20 cellular contexts compared by ENCODE assay signal in the genomic region with DNA sequence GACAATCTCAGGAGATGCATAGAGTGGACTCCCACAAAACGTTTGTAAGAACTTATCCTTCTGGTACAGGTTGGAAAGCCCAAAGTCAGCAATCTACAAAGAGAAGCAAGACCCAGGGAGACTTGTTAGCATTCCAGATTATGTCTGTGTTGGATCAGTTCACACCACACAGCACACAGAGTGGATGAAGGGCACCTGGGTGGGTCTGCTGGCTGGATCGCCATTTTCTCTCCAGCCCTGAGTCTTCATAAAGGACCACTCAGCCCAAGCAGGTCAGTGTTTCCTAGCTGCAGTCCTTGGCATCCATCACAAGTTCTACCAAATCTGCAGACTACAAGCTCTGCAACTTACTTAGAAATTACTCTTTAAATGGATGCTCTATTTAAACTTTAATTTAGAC.
DNase-seq lines count a peak whose midpoint lies in the region; ATAC-seq, FAIRE-seq and TF ChIP-seq lines count a peak whose summit lies in the region.
"Had no signal": no experiment of that assay in that cellular context is flagged by ENCODE, and none has a peak within 500 bp of the region (broad histone marks: within the 10 kb centered on the region; RNA-seq: fewer than 3 reads in every experiment).

No MANE protein-coding gene starts in this region.

- H2BK20ac ChIP-seq in H1 (ENCODE audit: low read length): no peak overlapping the region

- no peak overlapping the region for H3K4me3 ChIP-seq in H1 (ENCODE audit: extremely low read depth in 1 of 4, insufficient read depth in 2 of 4, low read depth in 3 of 4, low read length in 4 of 4)
- no peak overlapping the region for H3K4me3 ChIP-seq in vagina
- no peak overlapping the region for H3K4me3 ChIP-seq in testis

- H3K27ac Mint-ChIP-seq in nephron: peak overlapping the region; percentile 28 to 79 (median 30)
- H3K27ac Mint-ChIP-seq in stimulated activated naive CD8-positive, alpha-beta T cell treated with anti-CD3 and anti-CD28 coated beads, Interleukin-15, amount 100 ng/mL, for 72 hours: no peak overlapping the region
- H3K27ac Mint-ChIP-seq: B cell had no signal

- H3K4me1 Mint-ChIP-seq in nephron: peaks cover 52% of the 10 kb centered on the region
- no peaks in the 10 kb centered on the region for H3K4me1 Mint-ChIP-seq in stimulated activated naive CD8-positive, alpha-beta T cell treated with anti-CD3 and anti-CD28 coated beads, Interleukin-15, amount 100 ng/mL, for 72 hours
- H3K4me1 Mint-ChIP-seq: B cell had no signal

- H2BK120ac ChIP-seq in H1 (replicated peaks; ENCODE audit: low read depth, low read length): no peak overlapping the region

- H4K8ac ChIP-seq in H1 (ENCODE audit: extremely low read depth, insufficient read depth, low read length): 0 out of 2 replicates have a peak overlapping the region, but pooled peaks have one; percentile 32

- H3K27me3 Mint-ChIP-seq in nephron (ENCODE audit: low read depth): no peaks in the 10 kb centered on the region
- peaks cover 34% of the 10 kb centered on the region for H3K27me3 Mint-ChIP-seq in stimulated activated naive CD8-positive, alpha-beta T cell treated with anti-CD3 and anti-CD28 coated beads, Interleukin-15, amount 100 ng/mL, for 72 hours

- H3K9me3 Mint-ChIP-seq in nephron: no peaks in the 10 kb centered on the region
- H3K9me3 Mint-ChIP-seq in stimulated activated naive CD8-positive, alpha-beta T cell treated with anti-CD3 and anti-CD28 coated beads, Interleukin-15, amount 100 ng/mL, for 72 hours: no peaks in the 10 kb centered on the region

- no peak overlapping the region for H3K23ac ChIP-seq in H1 (ENCODE audit: insufficient read length)

- no peak overlapping the region for H3K4ac ChIP-seq in H1 (replicated peaks; ENCODE audit: insufficient read length, low read depth, low read length)

- H2BK5ac ChIP-seq in H1 (ENCODE audit: low read depth, low read length): no peak overlapping the region

- no peak overlapping the region for H3K4me3 Mint-ChIP-seq in nephron
- H3K4me3 Mint-ChIP-seq in stimulated activated naive CD8-positive, alpha-beta T cell treated with anti-CD3 and anti-CD28 coated beads, Interleukin-15, amount 100 ng/mL, for 72 hours: no peak overlapping the region
- H3K4me3 Mint-ChIP-seq: B cell had no signal

- POLR2A ChIA-PET in H1 (lab: Charles Lee; ENCODE audit: partially characterized antibody): no interaction called here

- peaks cover 0 to 11% (median 0%) of the 10 kb centered on the region in 4 experiments; a peak in 2 of 7 replicates for H3K4me1 ChIP-seq in H1 (replicated peaks in 1 of 4; ENCODE audit: control insufficient read depth in 3 of 4, insufficient read depth in 4 of 4, low read length in 3 of 4)
- peaks cover 39% of the 10 kb centered on the region for H3K4me1 ChIP-seq in vagina
- H3K4me1 ChIP-seq in testis: no peaks in the 10 kb centered on the region

- WGBS in H1 (ENCODE audit: extremely low coverage in 1 of 2, insufficient coverage in 1 of 2, insufficient read length in 1 of 2, insufficient replicate concordance in 2 of 2, low coverage in 1 of 2, low lambda C conversion rate in 2 of 2, missing lambda C conversion rate in 1 of 2), 2 experiments: 62% methylated on average over 1 of the region's 2 CpGs; no CpG with 5 or more reads in 1 of the 2 experiments
- 61 to 62% methylated on average over 2 of the region's 2 CpGs for WGBS in testis, 2 donors

- no peaks in the 10 kb centered on the region for H4K20me1 ChIP-seq in H1 (replicated peaks in 1 of 2; ENCODE audit: control insufficient read depth in 1 of 2, insufficient read depth in 2 of 2, low read length in 2 of 2)

- no peak overlapping the region for H3K4me2 ChIP-seq in H1 (ENCODE audit: insufficient read depth in 1 of 2, low read depth in 2 of 2, low read length in 2 of 2)

- no peak for TF ChIP-seq EP300 in H1 (IDR thresholded peaks at IDR 0.05; ENCODE audit: borderline replicate concordance in 1 of 2, low read depth in 2 of 2, low read length in 2 of 2)

- H3K79me1 ChIP-seq in H1 (ENCODE audit: low read depth, low read length): no peaks in the 10 kb centered on the region

- no peak overlapping the region for H3K9ac ChIP-seq in H1 (replicated peaks in 1 of 4; ENCODE audit: extremely low read depth in 1 of 4, low read depth in 3 of 4, low read length in 3 of 4)

- no peak overlapping the region for H2AFZ ChIP-seq in H1 (ENCODE audit: low read length)

- H3K36me3 ChIP-seq in H1 (ENCODE audit: control insufficient read depth in 2 of 4, insufficient read depth in 4 of 4, low read length in 3 of 4) (peaks cover 0 to 14% (median 7%) of the 10 kb centered on the region in 4 experiments; a peak in 5 of 8 replicates), vagina (peaks cover 0 to 36% of the 10 kb centered on the region in 2 donors), testis (ENCODE audit: low read depth, missing control alignments) (no peaks in the 10 kb centered on the region)

- TF ChIP-seq CTCF in H1 (IDR thresholded peaks at IDR 0.05; ENCODE audit: control extremely low read depth in 1 of 3, insufficient read depth in 1 of 3, low read depth in 1 of 3, low read length in 3 of 3): no peak
- no peak for TF ChIP-seq CTCF in nephron (IDR thresholded peaks at IDR 0.05; ENCODE audit: unreplicated experiment in 3 of 3)
- TF ChIP-seq CTCF in vagina (IDR thresholded peaks at IDR 0.05): no peak
- TF ChIP-seq CTCF in testis (IDR thresholded peaks at IDR 0.05): no peak

- TF ChIP-seq RAD21 in H1 (IDR thresholded peaks at IDR 0.05 in 1 of 2, conservative IDR thresholded peaks at IDR 0.05 in 1 of 2; ENCODE audit: low read depth in 2 of 2, low read length in 2 of 2): no peak

- H4K5ac ChIP-seq in H1 (ENCODE audit: insufficient read length, low read depth, low read length): no peak overlapping the region

- H3K27me3 ChIP-seq in H1 (replicated peaks in 1 of 4; ENCODE audit: control insufficient read depth in 3 of 4, extremely low read depth in 1 of 4, insufficient read depth in 3 of 4, low read length in 3 of 4) (no peaks in the 10 kb centered on the region), vagina (no peaks in the 10 kb centered on the region), testis (no peaks in the 10 kb centered on the region)

- H3K9me3 ChIP-seq in H1 (ENCODE audit: insufficient read depth in 2 of 2, low read depth in 1 of 2, low read length in 1 of 2) (no peaks in the 10 kb centered on the region), vagina (no peaks in the 10 kb centered on the region), testis (no peaks in the 10 kb centered on the region)

- no peak overlapping the region for H3K18ac ChIP-seq in H1 (ENCODE audit: extremely low read depth, low read length)

- DNase-seq in left ventricle myocardium superior (no peak), left cardiac atrium (no peak), H1 (ENCODE audit: low read depth in 1 of 2, low spot score in 2 of 2) (no peak), vagina (ENCODE audit: extremely low spot score in 2 of 2) (peak in 1 of 2 donors; percentile 70), testis (no peak)
- DNase-seq in stimulated activated CD4-positive, alpha-beta T cell treated with anti-CD3 and anti-CD28 coated beads, Interleukin-4, amount 100 ng/mL, for 4 hours: no peak
- DNase-seq in stimulated activated naive CD8-positive, alpha-beta T cell treated with anti-CD3 and anti-CD28 coated beads, Interleukin-15, amount 100 ng/mL, for 72 hours: no peak
- DNase-seq: 8988T, COR-L47, DMS 273 treated with DMSO at 0.1 percent for 48 hours, GF-D8, GOT3, KBM-7, NCI-H1105, NCI-H2081, NCI-H2171 treated with DMSO at 0.1 percent for 48 hours, NCI-H446 treated with DMSO at 0.1 percent for 48 hours, Right ventricle myocardium superior had no signal

- no peaks in the 10 kb centered on the region for H3K79me2 ChIP-seq in H1 (ENCODE audit: control insufficient read depth in 1 of 2, insufficient read depth in 2 of 2, low read length in 2 of 2)

- intact Hi-C loops in left ventricle myocardium superior (cut with micrococcal nuclease): loop anchor here (10.0 kb wide), 1 partner anchor 108 kb away; no protein-coding TSS in a partner anchor
- intact Hi-C loops in left cardiac atrium (cut with DNase I): loop anchor here in 1 of 2 donors (10.0 kb wide), 1 partner anchor 62 kb away; the partner anchor contains the start of gene NUAK1
- intact Hi-C loops in vagina (cut with DNase I): no loop called here
- intact Hi-C loops in testis (cut with DNase I; ENCODE audit: low total_unique reads): no loop called here

- ATAC-seq in left ventricle myocardium superior (peak; percentile 24), left cardiac atrium (no peak)
- no peak for ATAC-seq in stimulated activated naive CD8-positive, alpha-beta T cell treated with anti-CD3 and anti-CD28 coated beads, Interleukin-15, amount 100 ng/mL, for 72 hours

- H3K14ac ChIP-seq in H1 (ENCODE audit: insufficient read length): no peak overlapping the region

- no peak overlapping the region for H2AK5ac ChIP-seq in H1 (ENCODE audit: low read depth, low read length)

- H2BK12ac ChIP-seq in H1 (ENCODE audit: low read depth, low read length): no peak overlapping the region

- H3K56ac ChIP-seq in H1 (replicated peaks; ENCODE audit: insufficient read length, low read depth, low read length): no peak overlapping the region

- no peaks in the 10 kb centered on the region for H3K23me2 ChIP-seq in H1 (ENCODE audit: low read depth, low read length)

- CTCF ChIA-PET in H1 (lab: Charles Lee; ENCODE audit: partially characterized antibody): no interaction called here

- no peak overlapping the region for H4K91ac ChIP-seq in H1 (replicated peaks; ENCODE audit: insufficient read length, low read length)

- TF ChIP-seq POLR2A in H1 (IDR thresholded peaks at IDR 0.05; ENCODE audit: control extremely low read depth in 1 of 2, low read depth in 2 of 2, low read length in 2 of 2) (no peak), vagina (IDR thresholded peaks at IDR 0.05) (no peak), testis (IDR thresholded peaks at IDR 0.05) (no peak)

- H3K36me3 Mint-ChIP-seq in nephron (ENCODE audit: low read depth): peaks cover 44% of the 10 kb centered on the region

- H2BK15ac ChIP-seq in H1 (ENCODE audit: low read length): no peak overlapping the region

- H3K27ac ChIP-seq in H1 (ENCODE audit: low read depth, low read length) (no peak overlapping the region), vagina (peak overlapping the region; percentile 70), testis (no peak overlapping the region)

- FAIRE-seq in H1 (lab: Jason Lieb, UNC): no peak

TF ChIP-seq in H1, 55 proteins besides CTCF, POLR2A, EP300 and RAD21 (continues in another document):
- no peak for TF ChIP-seq SP2 (IDR thresholded peaks at IDR 0.05; ENCODE audit: low read length)
- no peak for TF ChIP-seq POLR2AphosphoS5 (IDR thresholded peaks at IDR 0.05; ENCODE audit: low read depth, low read length)
- TF ChIP-seq SUZ12 (IDR thresholded peaks at IDR 0.05; ENCODE audit: low read length): no peak
- no peak for TF ChIP-seq TBP (IDR thresholded peaks at IDR 0.05; ENCODE audit: low read depth, low read length)
- no peak for TF ChIP-seq CBX8 (IDR thresholded peaks at IDR 0.05; ENCODE audit: borderline replicate concordance, low read depth, low read length)

Comparison
In these comparisons a context has a peak if more than half of its experiments do, and no peak if none do; other contexts are left out.
1. H3K27ac Mint-ChIP-seq: peak in nephron (3 of 3); none in stimulated activated naive CD8-positive, alpha-beta T cell treated with anti-CD3 and anti-CD28 coated beads, Interleukin-15, amount 100 ng/mL, for 72 hours (0 of 2).